ENCODE assay signal across 9 cellular contexts in the genomic region with DNA sequence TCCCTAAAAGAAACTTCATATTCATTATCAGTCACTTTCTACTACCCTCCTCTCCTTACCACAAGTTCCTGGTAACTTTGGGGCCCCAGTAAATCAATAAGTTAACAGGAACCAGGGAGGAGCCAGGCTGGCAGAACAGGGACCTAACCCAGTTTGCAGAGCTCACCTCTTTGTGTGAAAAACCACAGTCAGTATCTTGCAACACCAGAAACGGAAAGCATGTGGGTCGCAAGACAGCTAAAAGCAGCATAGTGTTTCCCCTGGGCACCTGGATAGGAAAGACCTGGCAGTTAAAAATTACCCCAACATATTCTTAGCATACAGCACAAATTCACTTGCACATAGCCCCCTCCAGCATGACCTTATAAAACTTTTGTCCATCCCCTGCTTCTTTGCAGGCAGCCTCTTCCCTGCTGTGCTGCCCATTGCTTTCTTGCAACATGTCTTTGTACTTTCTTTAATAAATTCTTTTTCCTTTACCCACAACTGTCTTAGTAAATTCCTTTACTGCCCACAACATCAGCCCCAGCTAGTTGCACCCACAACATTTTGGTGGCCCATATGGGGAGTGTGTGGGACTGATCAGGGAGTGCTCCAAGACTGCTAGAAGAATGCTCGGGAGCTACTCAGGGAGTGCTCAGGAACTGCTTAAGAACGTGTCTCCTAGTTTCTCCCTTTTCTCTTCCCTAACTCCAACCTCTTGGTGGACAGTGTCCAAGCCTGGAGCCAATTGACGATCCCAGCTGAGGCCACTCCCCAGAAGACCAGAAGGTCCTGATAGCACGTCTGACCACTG.
DNase-seq lines count a peak whose midpoint lies in the region; ATAC-seq and TF ChIP-seq lines count a peak whose summit lies in the region.
"Had no signal": no experiment of that assay in that cellular context is flagged by ENCODE, and none has a peak within 500 bp of the region (broad histone marks: within the 10 kb centered on the region; RNA-seq: fewer than 3 reads in every experiment).

No MANE protein-coding gene starts in this region.

- H2BK5ac ChIP-seq in trophoblast cell (ENCODE audit: low read depth, low read length, poor library complexity): no peak overlapping the region

- H3K27ac ChIP-seq in DND-41 (ENCODE audit: low read length): peak overlapping the region; percentile 91
- no peak overlapping the region for H3K27ac ChIP-seq in trophoblast cell (ENCODE audit: low read depth, low read length)

- peak overlapping the region; percentile 47 for H3K4me2 ChIP-seq in DND-41 (ENCODE audit: insufficient read depth, low read length)
- no peak overlapping the region for H3K4me2 ChIP-seq in trophoblast cell (ENCODE audit: low read length)

- H2BK12ac ChIP-seq in trophoblast cell (ENCODE audit: low read length): no peak overlapping the region

- H3K18ac ChIP-seq in trophoblast cell (ENCODE audit: low read length): no peak overlapping the region

- H3K9ac ChIP-seq in DND-41 (ENCODE audit: low read depth, low read length) (peak overlapping the region; percentile 39), trophoblast cell (ENCODE audit: low read length) (no peak overlapping the region)

- no peak overlapping the region for H2AFZ ChIP-seq in DND-41 (ENCODE audit: low read depth, low read length)
- no peak overlapping the region for H2AFZ ChIP-seq in trophoblast cell (ENCODE audit: insufficient read depth, low read length, poor library complexity)

- no peak overlapping the region for H3K14ac ChIP-seq in trophoblast cell (ENCODE audit: low read length)

- H3K4me3 ChIP-seq in DND-41 (ENCODE audit: low read depth in 1 of 2, low read length in 2 of 2) (peak overlapping the region in 1 of 2 experiments; percentile 10; a peak in 1 of 4 replicates), BE2C (ENCODE audit: low read depth, low read length) (no peak overlapping the region), trophoblast cell (ENCODE audit: low read depth, low read length) (no peak overlapping the region)

- peak; percentile 74 for DNase-seq in DND-41
- DNase-seq in activated effector memory CD4-positive, alpha-beta T cell treated with anti-CD3 and anti-CD28 coated beads, Interleukin-2, amount 50 U/mL, for 16 hours: peak; percentile 64
- no peak for DNase-seq in glomerular visceral epithelial cell (ENCODE audit: extremely low spot score)
- no peak for DNase-seq in BE2C
- no peak for DNase-seq in trophoblast cell
- DNase-seq in occipital lobe (lab: John Stamatoyannopoulos, UW): no peak
- DNase-seq: foreskin melanocyte had no signal

- H2AK5ac ChIP-seq in trophoblast cell (ENCODE audit: low read length): no peak overlapping the region

- ATAC-seq in DND-41 (ENCODE audit: insufficient read depth, low read depth) (peak; percentile 93), GM21423 (IDR thresholded peaks at IDR 0.05; ENCODE audit: unreplicated experiment) (peak; percentile 84), HG03571 (IDR thresholded peaks at IDR 0.05; ENCODE audit: unreplicated experiment) (peak; percentile 87)

- H4K91ac ChIP-seq in trophoblast cell (ENCODE audit: low read depth, low read length): no peak overlapping the region

- H3K4me1 ChIP-seq in DND-41 (ENCODE audit: insufficient read depth, low read length): peaks cover 41% of the 10 kb centered on the region
- H3K4me1 ChIP-seq in BE2C: no peaks in the 10 kb centered on the region
- H3K4me1 ChIP-seq in trophoblast cell (ENCODE audit: control insufficient read depth in 1 of 2, insufficient read depth in 2 of 2, low read length in 2 of 2): no peaks in the 10 kb centered on the region

- WGBS in trophoblast cell (ENCODE audit: extremely low coverage, insufficient coverage, insufficient read length): no CpG with 5 or more reads among the region's 6 CpGs

- no peaks in the 10 kb centered on the region for H3K27me3 ChIP-seq in DND-41 (ENCODE audit: insufficient read depth, low read length, poor library complexity)
- H3K27me3 ChIP-seq in BE2C: no peaks in the 10 kb centered on the region
- H3K27me3 ChIP-seq in trophoblast cell (ENCODE audit: insufficient read depth, low read length): no peaks in the 10 kb centered on the region

- H3K79me2 ChIP-seq in DND-41 (ENCODE audit: insufficient read depth, low read length) (no peaks in the 10 kb centered on the region), trophoblast cell (ENCODE audit: control insufficient read depth, insufficient read depth, low read length, poor library complexity) (no peaks in the 10 kb centered on the region)

- H3K9me3 ChIP-seq in DND-41 (ENCODE audit: insufficient read depth, low read length, severe bottlenecking) (no peaks in the 10 kb centered on the region), BE2C (no peaks in the 10 kb centered on the region), trophoblast cell (ENCODE audit: insufficient read depth, low read depth, low read length) (peaks cover 2% of the 10 kb centered on the region)

- no peak overlapping the region for H4K12ac ChIP-seq in trophoblast cell (ENCODE audit: low read depth, low read length)

- H3K79me1 ChIP-seq in trophoblast cell (ENCODE audit: low read length): no peaks in the 10 kb centered on the region

- H3K4ac ChIP-seq in trophoblast cell (ENCODE audit: low read depth, low read length): no peak overlapping the region

- H2BK120ac ChIP-seq in trophoblast cell (ENCODE audit: insufficient read depth, low read length, poor library complexity): no peak overlapping the region

- H3K36me3 ChIP-seq in DND-41 (ENCODE audit: insufficient read depth, low read length) (no peaks in the 10 kb centered on the region), BE2C (no peaks in the 10 kb centered on the region), trophoblast cell (ENCODE audit: control insufficient read depth in 1 of 2, insufficient read depth in 2 of 2, low read length in 2 of 2) (no peaks in the 10 kb centered on the region)

- no peak overlapping the region for H4K8ac ChIP-seq in trophoblast cell (ENCODE audit: low read depth, low read length)

- no peak overlapping the region for H3K23ac ChIP-seq in trophoblast cell (ENCODE audit: low read length)

- TF ChIP-seq CTCF in DND-41 (IDR thresholded peaks at IDR 0.05; ENCODE audit: borderline replicate concordance, extremely low read depth, low read length, poor library complexity, severe bottlenecking) (no peak), BE2C (IDR thresholded peaks at IDR 0.05; ENCODE audit: low read depth, low read length) (no peak)

- H4K20me1 ChIP-seq in DND-41 (ENCODE audit: insufficient read depth, low read length): no peaks in the 10 kb centered on the region

Comparison
In these comparisons a context has a peak if more than half of its experiments do, and no peak if none do; other contexts are left out.
1. DNase-seq: peak in DND-41 (single experiment) and activated effector memory CD4-positive, alpha-beta T cell treated with anti-CD3 and anti-CD28 coated beads, Interleukin-2, amount 50 U/mL, for 16 hours (single experiment); none in glomerular visceral epithelial cell (single experiment), BE2C (single experiment), trophoblast cell (0 of 2) and occipital lobe (single experiment).
2. Peak in every context shown above with its lines, with median percentiles within 50 percentile points of each other: ATAC-seq.